8 cellular contexts compared by ENCODE assay signal in genomic region chr17:75077072-75077489, GRCh38. TPM values are rescaled to one million over a fixed set of nuclear protein-coding genes. Genes with fewer than 3 reads are reported as not detected.
DNase-seq lines count a peak whose midpoint lies in the region; ATAC-seq and TF ChIP-seq lines count a peak whose summit lies in the region.

No MANE protein-coding gene starts in this region.

- H3K27me3 Mint-ChIP-seq in naive thymus-derived CD8-positive, alpha-beta T cell, result no peaks in the 10 kb centered on the region

- no peaks in the 10 kb centered on the region for H3K36me3 Mint-ChIP-seq in naive thymus-derived CD8-positive, alpha-beta T cell

- peak overlapping the region; percentile 67 for H3K27ac ChIP-seq in 22Rv1
- peak overlapping the region; percentile 32 for H3K27ac ChIP-seq in effector memory CD4-positive, alpha-beta T cell (ENCODE audit: insufficient read depth, low read length, poor library complexity, severe bottlenecking)

- H3K4me1 Mint-ChIP-seq in naive thymus-derived CD8-positive, alpha-beta T cell, result peaks cover 4 to 18% (median 13%) of the 10 kb centered on the region in 4 donors

- peak overlapping the region in 6 of 10 donors; percentile 37 to 85 (median 68) for H3K27ac Mint-ChIP-seq in naive thymus-derived CD8-positive, alpha-beta T cell

- DNase-seq in effector memory CD4-positive, alpha-beta T cell, result no peak
- DNase-seq in naive thymus-derived CD8-positive, alpha-beta T cell, result no peak
- DNase-seq in EL (no peak), MG63 (no peak)

- no peaks in the 10 kb centered on the region for H3K36me3 ChIP-seq in effector memory CD4-positive, alpha-beta T cell (ENCODE audit: control insufficient read depth, insufficient read depth, low read length)
- H3K36me3 ChIP-seq in MG63, result no peaks in the 10 kb centered on the region

- no peaks in the 10 kb centered on the region for H3K27me3 ChIP-seq in effector memory CD4-positive, alpha-beta T cell (replicated peaks; ENCODE audit: control insufficient read depth, insufficient read depth, low read length, poor library complexity, severe bottlenecking)
- no peaks in the 10 kb centered on the region for H3K27me3 ChIP-seq in MG63

- H3K4me3 Mint-ChIP-seq in naive thymus-derived CD8-positive, alpha-beta T cell, result peak overlapping the region; percentile 64 to 86 (median 76)

- TF ChIP-seq CTCF in 22Rv1 (IDR thresholded peaks at IDR 0.05), result no peak

- peaks cover 10% of the 10 kb centered on the region for H3K4me1 ChIP-seq in effector memory CD4-positive, alpha-beta T cell (ENCODE audit: control insufficient read depth, insufficient read depth, low read length, poor library complexity, severe bottlenecking)

- peak overlapping the region; percentile 52 for H3K4me3 ChIP-seq in effector memory CD4-positive, alpha-beta T cell (ENCODE audit: insufficient read depth, low read depth, low read length, poor library complexity, severe bottlenecking)
- no peak overlapping the region for H3K4me3 ChIP-seq in MG63

- H3K9me3 ChIP-seq in effector memory CD4-positive, alpha-beta T cell (ENCODE audit: control insufficient read depth, low read length), result no peaks in the 10 kb centered on the region
- H3K9me3 ChIP-seq in MG63, result no peaks in the 10 kb centered on the region

- H3K9me3 Mint-ChIP-seq in naive thymus-derived CD8-positive, alpha-beta T cell, result no peaks in the 10 kb centered on the region

- ATAC-seq in HG03108 (IDR thresholded peaks at IDR 0.05; ENCODE audit: unreplicated experiment) (peak; percentile 7), HG02870 (IDR thresholded peaks at IDR 0.05; ENCODE audit: unreplicated experiment) (no peak), GM21717 (IDR thresholded peaks at IDR 0.05; ENCODE audit: unreplicated experiment) (no peak)
- ATAC-seq in naive thymus-derived CD8-positive, alpha-beta T cell, result no peak

- POLR2A ChIA-PET in naive thymus-derived CD8-positive, alpha-beta T cell (lab: Charles Lee), result interaction anchor here (0.5 to 3.8 kb wide), 6 partner anchors 9 to 329 kb away, joined by 4 to 21 read pairs (median 6); partner anchors contain the start of genes ARMC7, NT5C and SLC16A5

RNA-seq across cellular contexts. Expression of gene SLC16A5, which starts 10.7 kb away (rescaled TPM):
- 10 to 100 TPM; 14.2 to 14.8 TPM for total RNA-seq in naive thymus-derived CD8-positive, alpha-beta T cell
- polyA plus RNA-seq in naive thymus-derived CD8-positive, alpha-beta T cell, result 1 to 10 TPM; 1.4 to 4.1 (median 3.1) TPM
- 0.12 and 0.33 TPM in 2 replicates for total RNA-seq in MG63 (2014; rRNA removed; shearing (Covaris generic); ENCODE audit: low replicate concordance)

RNA-seq across cellular contexts. Expression of gene KCTD2, which starts 30.1 kb away (rescaled TPM):
- 10 to 100 TPM; 25.0 to 28.6 TPM for total RNA-seq in naive thymus-derived CD8-positive, alpha-beta T cell
- 10 to 100 TPM in 1 of 3 donors, 1 to 10 TPM in 2; 6.8 to 10.9 (median 7.8) TPM for polyA plus RNA-seq in naive thymus-derived CD8-positive, alpha-beta T cell
- total RNA-seq in MG63 (2014; rRNA removed; shearing (Covaris generic); ENCODE audit: low replicate concordance), result 15.6 and 17.0 TPM in 2 replicates

RNA-seq across cellular contexts. Expression of gene ATP5PD, which starts 30.3 kb away (rescaled TPM):
- total RNA-seq in naive thymus-derived CD8-positive, alpha-beta T cell, result 100 to 1,000 TPM; 149 to 160 TPM
- 100 to 1,000 TPM; 406 to 455 (median 449) TPM for polyA plus RNA-seq in naive thymus-derived CD8-positive, alpha-beta T cell
- 296 and 323 TPM in 2 replicates for total RNA-seq in MG63 (2014; rRNA removed; shearing (Covaris generic); ENCODE audit: low replicate concordance)

RNA-seq across cellular contexts. Expression of gene ARMC7, which starts 32.7 kb away (rescaled TPM):
- total RNA-seq in naive thymus-derived CD8-positive, alpha-beta T cell, result 10 to 100 TPM; 15.6 to 16.7 TPM
- 1 to 10 TPM; 2.7 to 3.3 (median 2.9) TPM for polyA plus RNA-seq in naive thymus-derived CD8-positive, alpha-beta T cell
- total RNA-seq in MG63 (2014; rRNA removed; shearing (Covaris generic); ENCODE audit: low replicate concordance), result 12.0 and 15.1 TPM in 2 replicates

RNA-seq across cellular contexts. Expression of gene NT5C, which starts 54.5 kb away (rescaled TPM):
- total RNA-seq in naive thymus-derived CD8-positive, alpha-beta T cell, result 10 to 100 TPM; 52.8 to 66.6 TPM
- 10 to 100 TPM; 46.0 to 53.6 (median 50.6) TPM for polyA plus RNA-seq in naive thymus-derived CD8-positive, alpha-beta T cell
- 29.1 and 92.2 TPM in 2 replicates for total RNA-seq in MG63 (2014; rRNA removed; shearing (Covaris generic); ENCODE audit: low replicate concordance)

Comparison
In these comparisons a context has a peak if more than half of its experiments do, and no peak if none do; other contexts are left out.
1. RNA of gene SLC16A5, which starts 10.7 kb away (total RNA-seq): 14.2 to 14.8 TPM in naive thymus-derived CD8-positive, alpha-beta T cell; 0.12 to 0.33 TPM in MG63; every median in the first group is over 10 times any median in the second.